ENCODE assay signal across 7 cellular contexts in genomic region chr16:27314161-27314723, GRCh38. TPM values are rescaled to one million over a fixed set of nuclear protein-coding genes. Genes with fewer than 3 reads are reported as not detected.
DNase-seq lines count a peak whose midpoint lies in the region; ATAC-seq, FAIRE-seq and TF ChIP-seq lines count a peak whose summit lies in the region.

No MANE protein-coding gene starts in this region.

- H3K36me3 Mint-ChIP-seq in mesothelial cell of epicardium: no peaks in the 10 kb centered on the region

- H2AK5ac ChIP-seq in H1 (ENCODE audit: low read depth, low read length): no peak overlapping the region

- no peak overlapping the region for H3K14ac ChIP-seq in H1 (ENCODE audit: insufficient read length)

- TF ChIP-seq POLR2A in H1 (IDR thresholded peaks at IDR 0.05; ENCODE audit: control extremely low read depth in 1 of 2, low read depth in 2 of 2, low read length in 2 of 2): no peak

- no peaks in the 10 kb centered on the region for H3K9me3 ChIP-seq in HUES48 (ENCODE audit: control insufficient read depth, insufficient read depth, low read length)
- no peaks in the 10 kb centered on the region for H3K9me3 ChIP-seq in H1 (ENCODE audit: insufficient read depth in 2 of 2, low read depth in 1 of 2, low read length in 1 of 2)

- H3K36me3 ChIP-seq in HUES48 (ENCODE audit: control insufficient read depth, insufficient read depth, low read length) (no peaks in the 10 kb centered on the region), H1 (ENCODE audit: control insufficient read depth in 2 of 4, insufficient read depth in 4 of 4, low read length in 3 of 4) (no peaks in the 10 kb centered on the region)

- H2BK15ac ChIP-seq in H1 (ENCODE audit: low read length): 0 out of 2 replicates have a peak overlapping the region, but pooled peaks have one; percentile 29

- H4K5ac ChIP-seq in H1 (ENCODE audit: insufficient read length, low read depth, low read length): no peak overlapping the region

- H4K91ac ChIP-seq in H1 (replicated peaks; ENCODE audit: insufficient read length, low read length): peak overlapping the region; percentile 76

- H3K27me3 Mint-ChIP-seq in mesothelial cell of epicardium (ENCODE audit: low read depth): peaks cover 38% of the 10 kb centered on the region

- no peak for TF ChIP-seq CTCF in H1 (IDR thresholded peaks at IDR 0.05; ENCODE audit: control extremely low read depth in 1 of 3, insufficient read depth in 1 of 3, low read depth in 1 of 3, low read length in 3 of 3)
- TF ChIP-seq CTCF in mesothelial cell of epicardium (IDR thresholded peaks at IDR 0.05; ENCODE audit: unreplicated experiment): no peak

- peak overlapping the region; percentile 16 for H3K27ac Mint-ChIP-seq in mesothelial cell of epicardium

- DNase-seq in GM19239 (ENCODE audit: insufficient read length, low spot score) (peak; percentile 35), H1 (ENCODE audit: low read depth in 1 of 2, low spot score in 2 of 2) (peak in 1 of 2 experiments; percentile 72), mesothelial cell of epicardium (ENCODE audit: low spot score in 2 of 2, unreplicated experiment in 2 of 2) (peak in 1 of 2 experiments; percentile 43)
- peak; percentile 22 to 49 for DNase-seq in activated CD4-positive, alpha-beta T cell treated with anti-CD3 and anti-CD28 coated beads, Interleukin-2, amount 50 U/mL, for 24 hours (ENCODE audit: low read depth in 1 of 2, low spot score in 1 of 2)
- DNase-seq in stimulated activated naive CD4-positive, alpha-beta T cell (lab: John Stamatoyannopoulos, UW): peak; percentile 28 to 60 (median 46)

- H2BK20ac ChIP-seq in H1 (ENCODE audit: low read length): no peak overlapping the region

- H4K8ac ChIP-seq in H1 (ENCODE audit: extremely low read depth, insufficient read depth, low read length): peak overlapping the region; percentile 80; the same call in 1 of the 2 replicates

- H2BK5ac ChIP-seq in H1 (ENCODE audit: low read depth, low read length): peak overlapping the region; percentile 44; the same call in 1 of the 2 replicates

- peak overlapping the region; percentile 78 for H3K18ac ChIP-seq in H1 (ENCODE audit: extremely low read depth, low read length)

- peaks cover 2% of the 10 kb centered on the region for H3K4me1 Mint-ChIP-seq in mesothelial cell of epicardium

- peaks cover 0 to 30% of the 10 kb centered on the region in 2 experiments; a peak in 3 of 4 replicates for H3K79me2 ChIP-seq in H1 (ENCODE audit: control insufficient read depth in 1 of 2, insufficient read depth in 2 of 2, low read length in 2 of 2)

- H3K4me2 ChIP-seq in H1 (ENCODE audit: insufficient read depth in 1 of 2, low read depth in 2 of 2, low read length in 2 of 2): peak overlapping the region; percentile 60 to 80

- H3K4me1 ChIP-seq in HUES48 (ENCODE audit: control insufficient read depth, insufficient read depth, low read length) (peaks cover 11% of the 10 kb centered on the region), H1 (replicated peaks in 1 of 4; ENCODE audit: control insufficient read depth in 3 of 4, insufficient read depth in 4 of 4, low read length in 3 of 4) (peaks cover 8 to 20% (median 10%) of the 10 kb centered on the region in 4 experiments)

- peaks cover 4 to 5% of the 10 kb centered on the region in 2 experiments for H4K20me1 ChIP-seq in H1 (replicated peaks in 1 of 2; ENCODE audit: control insufficient read depth in 1 of 2, insufficient read depth in 2 of 2, low read length in 2 of 2)

- H3K4ac ChIP-seq in H1 (replicated peaks; ENCODE audit: insufficient read length, low read depth, low read length): no peak overlapping the region

- peak overlapping the region; percentile 76 for H3K4me3 Mint-ChIP-seq in mesothelial cell of epicardium

- FAIRE-seq in GM19239 (lab: Jason Lieb, UNC): peak; percentile 48
- no peak for FAIRE-seq in H1 (lab: Jason Lieb, UNC)

- H3K23me2 ChIP-seq in H1 (ENCODE audit: low read depth, low read length): peaks cover 10% of the 10 kb centered on the region; the same call in 1 of the 2 replicates

- no peak overlapping the region for H2BK120ac ChIP-seq in H1 (replicated peaks; ENCODE audit: low read depth, low read length)

- H3K27ac ChIP-seq in HUES48 (ENCODE audit: low read depth, low read length) (peak overlapping the region; percentile 51), H1 (ENCODE audit: low read depth, low read length) (no peak overlapping the region; the same call in 1 of the 2 replicates)

- no peak overlapping the region for H3K56ac ChIP-seq in H1 (replicated peaks; ENCODE audit: insufficient read length, low read depth, low read length)

- no peak for TF ChIP-seq EP300 in H1 (IDR thresholded peaks at IDR 0.05; ENCODE audit: borderline replicate concordance in 1 of 2, low read depth in 2 of 2, low read length in 2 of 2)

- H3K4me3 ChIP-seq in HUES48 (ENCODE audit: low read depth, low read length) (peak overlapping the region; percentile 81), H1 (ENCODE audit: extremely low read depth in 1 of 4, insufficient read depth in 2 of 4, low read depth in 3 of 4, low read length in 4 of 4) (peak overlapping the region; percentile 66 to 100 (median 82))

- H3K27me3 ChIP-seq in HUES48 (ENCODE audit: control insufficient read depth, insufficient read depth, low read length) (peaks cover 9% of the 10 kb centered on the region), H1 (replicated peaks in 1 of 4; ENCODE audit: control insufficient read depth in 3 of 4, extremely low read depth in 1 of 4, insufficient read depth in 3 of 4, low read length in 3 of 4) (peaks cover 0 to 3% (median 2%) of the 10 kb centered on the region in 4 experiments; a peak in 3 of 7 replicates)

- WGBS in H1 (ENCODE audit: extremely low coverage in 1 of 2, insufficient coverage in 1 of 2, insufficient read length in 1 of 2, insufficient replicate concordance in 2 of 2, low coverage in 1 of 2, low lambda C conversion rate in 2 of 2, missing lambda C conversion rate in 1 of 2), 2 experiments: 6% methylated on average over 32 of the region's 39 CpGs; no CpG with 5 or more reads in 1 of the 2 experiments

- peaks cover 15% of the 10 kb centered on the region for H3K79me1 ChIP-seq in H1 (ENCODE audit: low read depth, low read length)

- CTCF ChIA-PET in H1 (lab: Charles Lee; ENCODE audit: partially characterized antibody): no interaction called here

- no peak for TF ChIP-seq RAD21 in H1 (IDR thresholded peaks at IDR 0.05 in 1 of 2, conservative IDR thresholded peaks at IDR 0.05 in 1 of 2; ENCODE audit: low read depth in 2 of 2, low read length in 2 of 2)

- H2AFZ ChIP-seq in H1 (ENCODE audit: low read length): no peak overlapping the region

- no peak overlapping the region for H3K23ac ChIP-seq in H1 (ENCODE audit: insufficient read length)

- ATAC-seq in GM21786 (IDR thresholded peaks at IDR 0.05; ENCODE audit: unreplicated experiment): no peak

- peak overlapping the region; percentile 60; the same call in 1 of the 2 replicates for H2BK12ac ChIP-seq in H1 (ENCODE audit: low read depth, low read length)

- POLR2A ChIA-PET in H1 (lab: Charles Lee; ENCODE audit: partially characterized antibody): no interaction called here

- no peaks in the 10 kb centered on the region for H3K9me3 Mint-ChIP-seq in mesothelial cell of epicardium

- peak overlapping the region; percentile 65 for H3K9ac ChIP-seq in HUES48 (ENCODE audit: low read depth, low read length)
- H3K9ac ChIP-seq in H1 (replicated peaks in 1 of 4; ENCODE audit: extremely low read depth in 1 of 4, low read depth in 3 of 4, low read length in 3 of 4): peak overlapping the region; percentile 8 to 82 (median 66); a peak in 6 of 7 replicates

TF ChIP-seq in H1, 55 proteins besides CTCF, POLR2A, EP300 and RAD21 (continues in another document):
- TF ChIP-seq SAP30 (IDR thresholded peaks at IDR 0.05; ENCODE audit: insufficient read depth, insufficient replicate concordance, low read length) (no peak), MAX (IDR thresholded peaks at IDR 0.05) (peak; percentile 48; the same call in 1 of the 2 replicates), SIRT6 (IDR thresholded peaks at IDR 0.05; ENCODE audit: low read length) (no peak), ASH2L (IDR thresholded peaks at IDR 0.05; ENCODE audit: low read length) (peak; percentile 54), JUN (IDR thresholded peaks at IDR 0.05; ENCODE audit: low read depth, low read length) (no peak), HDAC2 (IDR thresholded peaks at IDR 0.05; ENCODE audit: borderline replicate concordance in 1 of 2, low read depth in 2 of 2, low read length in 2 of 2) (no peak), EGR1 (IDR thresholded peaks at IDR 0.05; ENCODE audit: borderline replicate concordance, low read depth, low read length) (no peak), E2F6 (IDR thresholded peaks at IDR 0.05) (peak; percentile 68)

RNA-seq across cellular contexts. Expression of gene IL4R, which starts 0.5 kb away (rescaled TPM):
- 29.4 and 32.7 TPM in 2 replicates for total RNA-seq in H1 (2021; fragmentation: NEBNext Ultra II Directional; extraction: Animal tissue kit (Norgen Biotek cat#: 25700))
- 29.1 and 38.2 TPM in 2 replicates for polyA plus RNA-seq in H1 (2011; rRNA removed)
- polyA plus RNA-seq in H1 (2011; cell fraction: cytosol; rRNA removed): 25.4 TPM
- polyA plus RNA-seq in H1 (2011; cell fraction: nucleus; rRNA removed): 31.2 TPM
- polyA plus RNA-seq in H1 (2012, experiment 1 of 2): 22.5 to 25.9 TPM (median 24.5 TPM) in 4 replicates
- 21.4 TPM for polyA plus RNA-seq in H1 (2012, experiment 2 of 2)
- polyA plus RNA-seq in H1 (2013, experiment 1 of 2): 34.5 TPM
- 34.4 TPM for polyA plus RNA-seq in H1 (2013, experiment 2 of 2)
- 26.9 and 37.0 TPM in 2 replicates for polyA minus RNA-seq in H1 (2011; rRNA and poly(A)+ RNA removed)
- polyA minus RNA-seq in H1 (2011; cell fraction: cytosol; rRNA and poly(A)+ RNA removed): 15.6 TPM
- 17.7 TPM for polyA minus RNA-seq in H1 (2011; cell fraction: nucleus; rRNA and poly(A)+ RNA removed)
- 6.4 to 8.2 TPM (median 6.8 TPM) in 3 replicates for total RNA-seq in mesothelial cell of epicardium

RNA-seq across cellular contexts. Expression of gene NSMCE1, which starts 45.7 kb away (rescaled TPM):
- 16.6 and 18.4 TPM in 2 replicates for total RNA-seq in H1 (2021; fragmentation: NEBNext Ultra II Directional; extraction: Animal tissue kit (Norgen Biotek cat#: 25700))
- 8.1 and 8.7 TPM in 2 replicates for polyA plus RNA-seq in H1 (2011; rRNA removed)
- 14.7 TPM for polyA plus RNA-seq in H1 (2011; cell fraction: cytosol; rRNA removed)
- 7.4 TPM for polyA plus RNA-seq in H1 (2011; cell fraction: nucleus; rRNA removed)
- polyA plus RNA-seq in H1 (2012, experiment 1 of 2): 20.7 to 29.4 TPM (median 24.4 TPM) in 4 replicates
- 29.3 TPM for polyA plus RNA-seq in H1 (2012, experiment 2 of 2)
- polyA plus RNA-seq in H1 (2013, experiment 1 of 2): 35.3 TPM
- 37.6 TPM for polyA plus RNA-seq in H1 (2013, experiment 2 of 2)
- polyA minus RNA-seq in H1 (2011; rRNA and poly(A)+ RNA removed): 6.5 and 28.8 TPM in 2 replicates
- polyA minus RNA-seq in H1 (2011; cell fraction: cytosol; rRNA and poly(A)+ RNA removed): 7.0 TPM
- polyA minus RNA-seq in H1 (2011; cell fraction: nucleus; rRNA and poly(A)+ RNA removed): 3.3 TPM
- total RNA-seq in mesothelial cell of epicardium: 25.4 to 26.6 TPM (median 25.8 TPM) in 3 replicates
